In genomic region chr18:77334876-77335275, GRCh38 we compare ENCODE assay signal across 1 cellular context.
TF ChIP-seq lines count a peak whose summit lies in the region.

No MANE protein-coding gene starts in this region.

TF ChIP-seq in HepG2, 621 proteins besides CTCF, POLR2A, EP300 and RAD21 (continued from another document):
- TF ChIP-seq ZBTB40 (IDR thresholded peaks at IDR 0.05) (no peak), ZBTB40 (CRISPR knock-in tag; IDR thresholded peaks at IDR 0.05) (no peak), PAX8 (CRISPR knock-in tag; IDR thresholded peaks at IDR 0.05; ENCODE audit: borderline replicate concordance) (no peak), ZC3H4 (CRISPR knock-in tag; IDR thresholded peaks at IDR 0.05; ENCODE audit: borderline replicate concordance) (no peak), REXO4 (CRISPR knock-in tag; IDR thresholded peaks at IDR 0.05; ENCODE audit: borderline replicate concordance) (no peak), ZNF564 (CRISPR knock-in tag; IDR thresholded peaks at IDR 0.05) (no peak), TFDP1 (CRISPR knock-in tag; IDR thresholded peaks at IDR 0.05; ENCODE audit: borderline replicate concordance) (no peak), ATAD3A (CRISPR knock-in tag; IDR thresholded peaks at IDR 0.05) (no peak), AGO2 (optimal IDR thresholded peaks at IDR 0.05; ENCODE audit: low read depth, low read length) (no peak), ETV6 (CRISPR knock-in tag; conservative IDR thresholded peaks at IDR 0.05) (no peak), BHLHE40 (IDR thresholded peaks at IDR 0.05; ENCODE audit: low read length) (no peak), SKI (IDR thresholded peaks at IDR 0.05; ENCODE audit: partially characterized antibody) (no peak), ATF6 (CRISPR knock-in tag; conservative IDR thresholded peaks at IDR 0.05) (no peak), HCFC1 (IDR thresholded peaks at IDR 0.05; ENCODE audit: low read depth, low read length) (no peak), RNF2 (conservative IDR thresholded peaks at IDR 0.05; ENCODE audit: low read depth) (no peak), ZNF180 (CRISPR knock-in tag; IDR thresholded peaks at IDR 0.05; ENCODE audit: borderline replicate concordance, low read depth) (no peak), PCBP2 (optimal IDR thresholded peaks at IDR 0.05; ENCODE audit: low read depth, low read length, poor library complexity, severe bottlenecking) (no peak), NR1H2 (CRISPR knock-in tag; IDR thresholded peaks at IDR 0.05; ENCODE audit: borderline replicate concordance, low read depth) (no peak), ZBTB46 (CRISPR knock-in tag; IDR thresholded peaks at IDR 0.05; ENCODE audit: borderline replicate concordance) (no peak)
TF ChIP-seq in HepG2: peak in this region for 0.
